Comparison of ENCODE assay signal across 8 cellular contexts in genomic region chr12:56104109-56104814, GRCh38. TPM values are rescaled to one million over a fixed set of nuclear protein-coding genes. Genes with fewer than 3 reads are reported as not detected.
DNase-seq lines count a peak whose midpoint lies in the region; ATAC-seq lines count a peak whose summit lies in the region.

PA2G4 (plus strand) TSS chr12:56104559; CDS start chr12:56104738, 179 bp downstream.

- peaks cover 0 to 41% (median 4%) of the 10 kb centered on the region in 3 donors for H3K36me3 Mint-ChIP-seq in CD8-positive, alpha-beta memory T cell

- peak within 1 kb of the TSS; percentile 95 to 99 (median 98) for H3K27ac Mint-ChIP-seq in CD8-positive, alpha-beta memory T cell

- ATAC-seq in GM19468 (IDR thresholded peaks at IDR 0.05; ENCODE audit: extremely low read depth, unreplicated experiment): peak; percentile 86

- H3K4me3 Mint-ChIP-seq in CD8-positive, alpha-beta memory T cell: peak within 1 kb of the TSS; percentile 97 to 100 (median 98)

- H3K4me1 ChIP-seq in CD8-positive, alpha-beta memory T cell (ENCODE audit: insufficient read depth, low read length): peaks cover 40% of the 10 kb centered on the region

- CTCF ChIA-PET in CD8-positive, alpha-beta memory T cell (lab: Charles Lee): interaction anchor here (0.6 to 8.4 kb wide), 13 partner anchors 14 to 286 kb away, joined by 3 to 89 read pairs (median 4); partner anchors contain the start of genes ESYT1, ORMDL2, RPL41 and SMARCC2

- H3K27me3 Mint-ChIP-seq in CD8-positive, alpha-beta memory T cell: no peaks in the 10 kb centered on the region

- POLR2A ChIA-PET in CD8-positive, alpha-beta memory T cell (lab: Charles Lee): interaction anchor here (0.6 to 4.6 kb wide), 15 partner anchors 13 to 365 kb away, joined by 3 to 115 read pairs (median 6); partner anchors contain the start of genes CNPY2, CS, ERBB3 and ESYT1

- peaks cover 26% of the 10 kb centered on the region for H3K36me3 ChIP-seq in CD8-positive, alpha-beta memory T cell (ENCODE audit: insufficient read depth, low read length)

- H3K27me3 ChIP-seq in CD8-positive, alpha-beta memory T cell (ENCODE audit: insufficient read depth, low read length, poor library complexity, severe bottlenecking): no peaks in the 10 kb centered on the region

- no peaks in the 10 kb centered on the region for H3K9me3 Mint-ChIP-seq in CD8-positive, alpha-beta memory T cell

- H3K27ac ChIP-seq in CD8-positive, alpha-beta memory T cell (ENCODE audit: low read depth, low read length): peak within 1 kb of the TSS; percentile 82

- peaks cover 61 to 68% (median 62%) of the 10 kb centered on the region in 3 donors for H3K4me1 Mint-ChIP-seq in CD8-positive, alpha-beta memory T cell

- H3K4me3 ChIP-seq in CD8-positive, alpha-beta memory T cell (ENCODE audit: low read length): peak within 1 kb of the TSS; percentile 79

- no peaks in the 10 kb centered on the region for H3K9me3 ChIP-seq in CD8-positive, alpha-beta memory T cell (ENCODE audit: low read length)

- peak; percentile 90 to 98 (median 96) for DNase-seq in CD8-positive, alpha-beta memory T cell
- peak; percentile 97 for DNase-seq in HS-5 (ENCODE audit: low read depth)
- peak; percentile 95 for DNase-seq in NK-92 treated with Interleukin-12 subunit alpha and Interleukin-12 subunit beta, amount 100 ng/mL, for 24 hours (lab: John Stamatoyannopoulos, UW)
- DNase-seq in activated CD8-positive, alpha-beta memory T cell treated with anti-CD3 and anti-CD28 coated beads for 24 hours: peak; percentile 98
- DNase-seq in effector CD8-positive, alpha-beta T cell (lab: John Stamatoyannopoulos, UW): peak; percentile 91
- peak; percentile 99 to 100 for DNase-seq in lung microvascular endothelial cell (ENCODE audit: low read depth in 2 of 2)
- DNase-seq in stimulated activated CD4-positive, alpha-beta T cell treated with anti-CD3 and anti-CD28 coated beads, TNF-alpha, amount 100 ng/mL, for 48 hours (ENCODE audit: low read depth in 3 of 3): peak; percentile 95 to 99 (median 98)

RNA-seq across cellular contexts. Expression of gene PA2G4, which starts in this region (rescaled TPM):
- total RNA-seq in CD8-positive, alpha-beta memory T cell: 100 to 1,000 TPM; 468 to 504 TPM
- polyA plus RNA-seq in CD8-positive, alpha-beta memory T cell: 249 TPM
- total RNA-seq in lung microvascular endothelial cell: 80.8 and 102 TPM in 2 replicates

Comparison
In these comparisons a context has a peak if more than half of its experiments do, and no peak if none do; other contexts are left out.
1. Peak in every context shown above with its lines: DNase-seq, ATAC-seq, H3K4me3 ChIP-seq and H3K27ac ChIP-seq.